11 cellular contexts compared by ENCODE assay signal in genomic region chr1:12157366-12158231, GRCh38. TPM values are rescaled to one million over a fixed set of nuclear protein-coding genes. Genes with fewer than 3 reads are reported as not detected.
DNase-seq lines count a peak whose midpoint lies in the region; ATAC-seq and TF ChIP-seq lines count a peak whose summit lies in the region.
"Had no signal": no experiment of that assay in that cellular context is flagged by ENCODE, and none has a peak within 500 bp of the region (broad histone marks: within the 10 kb centered on the region; RNA-seq: fewer than 3 reads in every experiment).

No MANE protein-coding gene starts in this region.

- H3K4me1 Mint-ChIP-seq in IgD-negative memory B cell, result peaks cover 52 to 67% (median 63%) of the 10 kb centered on the region in 3 donors
- peaks cover 80% of the 10 kb centered on the region for H3K4me1 Mint-ChIP-seq in activated T-helper 1 cell treated with anti-CD3 and anti-CD28 coated beads, Interleukin-12 subunit alpha, Interleukin-12 subunit beta, Interleukin-2, Interleukin-4 antibody, amounts not matched to agents 30 ng/mL and 10 ng/mL and 1 ng/mL, durations not matched to agents 14 hours and 24 hours and 36 hours (ENCODE audit: low read depth)
- H3K4me1 Mint-ChIP-seq in natural killer cell treated with Interleukin-12 subunit alpha and Interleukin-12 subunit beta and Interleukin-15 and Interleukin-18, amount 100 ng/mL, for 72 hours (ENCODE audit: low read depth in 2 of 2), result peaks cover 76 to 81% of the 10 kb centered on the region in 2 donors
- peaks cover 45% of the 10 kb centered on the region for H3K4me1 Mint-ChIP-seq in endothelial cell (ENCODE audit: unreplicated experiment)
- H3K4me1 Mint-ChIP-seq in H9, result peaks cover 17 to 22% of the 10 kb centered on the region in 2 experiments

- DNase-seq in NK-92 treated with Interleukin-12 subunit alpha and Interleukin-12 subunit beta, amount 100 ng/mL, for 24 hours (lab: John Stamatoyannopoulos, UW), result peak; percentile 57
- DNase-seq in NK-92 (lab: John Stamatoyannopoulos, UW; ENCODE audit: unreplicated experiment) (no peak), endothelial cell (ENCODE audit: low spot score) (no peak), H9 (no peak), OCI-M2 (lab: John Stamatoyannopoulos, UW; ENCODE audit: unreplicated experiment) (no peak)
- DNase-seq in activated T-helper 1 cell treated with anti-CD3 and anti-CD28 coated beads, Interleukin-12 subunit alpha, Interleukin-12 subunit beta, Interleukin-2, Interleukin-4 antibody, amounts not matched to agents 30 ng/mL and 10 ng/mL and 1 ng/mL, durations not matched to agents 14 hours and 24 hours and 36 hours (ENCODE audit: low spot score), result peak; percentile 44
- peak; percentile 87 for DNase-seq in natural killer cell treated with Interleukin-12 subunit alpha and Interleukin-12 subunit beta and Interleukin-15 and Interleukin-18, amount 100 ng/mL, for 72 hours (ENCODE audit: low spot score)
- DNase-seq: dorsolateral prefrontal cortex had no signal

- H3K27ac Mint-ChIP-seq in IgD-negative memory B cell (peak overlapping the region; percentile 66 to 84 (median 80)), endothelial cell (ENCODE audit: unreplicated experiment) (no peak overlapping the region), H9 (no peak overlapping the region)
- H3K27ac Mint-ChIP-seq in activated T-helper 1 cell treated with anti-CD3 and anti-CD28 coated beads, Interleukin-12 subunit alpha, Interleukin-12 subunit beta, Interleukin-2, Interleukin-4 antibody, amounts not matched to agents 30 ng/mL and 10 ng/mL and 1 ng/mL, durations not matched to agents 14 hours and 24 hours and 36 hours, result peak overlapping the region; percentile 98
- H3K27ac Mint-ChIP-seq in natural killer cell treated with Interleukin-12 subunit alpha and Interleukin-12 subunit beta and Interleukin-15 and Interleukin-18, amount 100 ng/mL, for 72 hours, result peak overlapping the region; percentile 99 to 100

- H3K27me3 Mint-ChIP-seq in IgD-negative memory B cell (peaks cover 3% of the 10 kb centered on the region), endothelial cell (ENCODE audit: unreplicated experiment) (peaks cover 4% of the 10 kb centered on the region), H9 (ENCODE audit: low read depth) (peaks cover 8% of the 10 kb centered on the region)
- H3K27me3 Mint-ChIP-seq in activated T-helper 1 cell treated with anti-CD3 and anti-CD28 coated beads, Interleukin-12 subunit alpha, Interleukin-12 subunit beta, Interleukin-2, Interleukin-4 antibody, amounts not matched to agents 30 ng/mL and 10 ng/mL and 1 ng/mL, durations not matched to agents 14 hours and 24 hours and 36 hours (ENCODE audit: insufficient read depth), result no peaks in the 10 kb centered on the region
- H3K27me3 Mint-ChIP-seq in natural killer cell treated with Interleukin-12 subunit alpha and Interleukin-12 subunit beta and Interleukin-15 and Interleukin-18, amount 100 ng/mL, for 72 hours, result no peaks in the 10 kb centered on the region

- TF ChIP-seq CTCF in endothelial cell (IDR thresholded peaks at IDR 0.05; ENCODE audit: unreplicated experiment) (no peak), H9 (conservative IDR thresholded peaks at IDR 0.05) (no peak)

- H4K20me1 ChIP-seq in H9 (ENCODE audit: control insufficient read depth, insufficient read depth, insufficient read length), result no peaks in the 10 kb centered on the region

- H3K56ac ChIP-seq in H9 (ENCODE audit: insufficient read length, low read depth, low read length), result no peak overlapping the region

- H3K14ac ChIP-seq in H9 (ENCODE audit: insufficient read depth, low read length), result no peak overlapping the region

- no CpG with 5 or more reads among the region's 10 CpGs for WGBS in H9 (ENCODE audit: extremely low coverage, insufficient read length, low lambda C conversion rate)

- no peak overlapping the region for H2BK5ac ChIP-seq in H9 (ENCODE audit: insufficient read length, low read length)

- no peak overlapping the region for H2AK5ac ChIP-seq in H9 (ENCODE audit: insufficient read length, low read length)

- peaks cover 8% of the 10 kb centered on the region; the same call in 1 of the 2 replicates for H3K4me1 ChIP-seq in H9 (ENCODE audit: insufficient read depth, low read length)

- no peak overlapping the region for H3K9ac ChIP-seq in H9 (ENCODE audit: extremely low read depth, insufficient read length, low read length)

- H4K91ac ChIP-seq in H9 (ENCODE audit: insufficient read length, low read depth, low read length), result no peak overlapping the region

- no peak overlapping the region for H2AFZ ChIP-seq in H9 (ENCODE audit: low read length)

- peak overlapping the region in 3 of 4 donors; percentile 30 to 89 (median 76) for H3K4me3 Mint-ChIP-seq in IgD-negative memory B cell
- peak overlapping the region; percentile 80 for H3K4me3 Mint-ChIP-seq in activated T-helper 1 cell treated with anti-CD3 and anti-CD28 coated beads, Interleukin-12 subunit alpha, Interleukin-12 subunit beta, Interleukin-2, Interleukin-4 antibody, amounts not matched to agents 30 ng/mL and 10 ng/mL and 1 ng/mL, durations not matched to agents 14 hours and 24 hours and 36 hours
- peak overlapping the region; percentile 86 for H3K4me3 Mint-ChIP-seq in natural killer cell treated with Interleukin-12 subunit alpha and Interleukin-12 subunit beta and Interleukin-15 and Interleukin-18, amount 100 ng/mL, for 72 hours
- H3K4me3 Mint-ChIP-seq in endothelial cell (ENCODE audit: unreplicated experiment), result no peak overlapping the region
- H3K4me3 Mint-ChIP-seq in H9, result no peak overlapping the region

- no peak overlapping the region for H2BK20ac ChIP-seq in H9 (ENCODE audit: low read depth, low read length, poor library complexity, severe bottlenecking)

- no peak overlapping the region for H3K27ac ChIP-seq in H9 (ENCODE audit: insufficient read length, low read depth, low read length)
- H3K27ac ChIP-seq: 22Rv1, dorsolateral prefrontal cortex had no signal

- no peak overlapping the region for H4K8ac ChIP-seq in H9 (replicated peaks; ENCODE audit: insufficient read length, low read depth, low read length)

- no peaks in the 10 kb centered on the region for H3K27me3 ChIP-seq in H9 (ENCODE audit: insufficient read depth, low read length)

- intact Hi-C loops in activated T-helper 1 cell treated with anti-CD3 and anti-CD28 coated beads, Interleukin-12 subunit alpha, Interleukin-12 subunit beta, Interleukin-2, Interleukin-4 antibody, amounts not matched to agents 30 ng/mL and 10 ng/mL and 1 ng/mL, durations not matched to agents 14 hours and 24 hours and 36 hours (cut with micrococcal nuclease), result loop anchor here (1.0 to 5.0 kb wide), 9 partner anchors 8 to 290 kb away; partner anchors contain the start of gene TNFRSF1B

- H2BK120ac ChIP-seq in H9 (ENCODE audit: low read depth, low read length, poor library complexity, severe bottlenecking), result no peak overlapping the region

- no peak overlapping the region for H3K18ac ChIP-seq in H9 (ENCODE audit: insufficient read length, low read depth, low read length)

- no peak overlapping the region for H4K5ac ChIP-seq in H9 (ENCODE audit: insufficient read length, low read depth, low read length)

- H3K36me3 Mint-ChIP-seq in IgD-negative memory B cell, result peaks cover 5% of the 10 kb centered on the region
- peaks cover 7% of the 10 kb centered on the region for H3K36me3 Mint-ChIP-seq in activated T-helper 1 cell treated with anti-CD3 and anti-CD28 coated beads, Interleukin-12 subunit alpha, Interleukin-12 subunit beta, Interleukin-2, Interleukin-4 antibody, amounts not matched to agents 30 ng/mL and 10 ng/mL and 1 ng/mL, durations not matched to agents 14 hours and 24 hours and 36 hours (ENCODE audit: low read depth)
- H3K36me3 Mint-ChIP-seq in natural killer cell treated with Interleukin-12 subunit alpha and Interleukin-12 subunit beta and Interleukin-15 and Interleukin-18, amount 100 ng/mL, for 72 hours, result no peaks in the 10 kb centered on the region
- H3K36me3 Mint-ChIP-seq in endothelial cell (ENCODE audit: low read depth, unreplicated experiment), result no peaks in the 10 kb centered on the region
- H3K36me3 Mint-ChIP-seq in H9 (ENCODE audit: insufficient read depth in 1 of 3, low read depth in 3 of 3), result no peaks in the 10 kb centered on the region

- no peak overlapping the region for H2BK12ac ChIP-seq in H9 (ENCODE audit: insufficient read length, low read depth, low read length)

- no peaks in the 10 kb centered on the region for H3K79me2 ChIP-seq in H9 (ENCODE audit: insufficient read depth, low read length)

- no peak overlapping the region for H3K4ac ChIP-seq in H9 (ENCODE audit: low read depth, low read length)

- no peaks in the 10 kb centered on the region for H3K79me1 ChIP-seq in H9 (ENCODE audit: insufficient read depth, low read depth, low read length, poor library complexity, severe bottlenecking)

- no peak overlapping the region for H3K4me2 ChIP-seq in H9 (ENCODE audit: insufficient read depth, insufficient read length, low read length)

- peak; percentile 75 to 86 for ATAC-seq in natural killer cell treated with Interleukin-12 subunit alpha and Interleukin-12 subunit beta and Interleukin-15 and Interleukin-18, amount 100 ng/mL, for 72 hours
- ATAC-seq: sciatic nerve had no signal

- H2BK15ac ChIP-seq in H9 (ENCODE audit: low read depth, low read length), result no peak overlapping the region

- H3K9me3 Mint-ChIP-seq in IgD-negative memory B cell, result no peaks in the 10 kb centered on the region
- H3K9me3 Mint-ChIP-seq in activated T-helper 1 cell treated with anti-CD3 and anti-CD28 coated beads, Interleukin-12 subunit alpha, Interleukin-12 subunit beta, Interleukin-2, Interleukin-4 antibody, amounts not matched to agents 30 ng/mL and 10 ng/mL and 1 ng/mL, durations not matched to agents 14 hours and 24 hours and 36 hours, result no peaks in the 10 kb centered on the region
- H3K9me3 Mint-ChIP-seq in natural killer cell treated with Interleukin-12 subunit alpha and Interleukin-12 subunit beta and Interleukin-15 and Interleukin-18, amount 100 ng/mL, for 72 hours, result no peaks in the 10 kb centered on the region
- H3K9me3 Mint-ChIP-seq in endothelial cell (ENCODE audit: unreplicated experiment), result no peaks in the 10 kb centered on the region
- H3K9me3 Mint-ChIP-seq in H9, result no peaks in the 10 kb centered on the region

- H3K9me3 ChIP-seq in H9 (ENCODE audit: control insufficient read depth, low read depth, low read length), result no peaks in the 10 kb centered on the region

- no peaks in the 10 kb centered on the region for H3K23me2 ChIP-seq in H9 (ENCODE audit: insufficient read length, low read depth, low read length, poor library complexity, severe bottlenecking)

- no peak overlapping the region for H3T11ph ChIP-seq in H9 (ENCODE audit: low read length)

- no peak overlapping the region for H3K23ac ChIP-seq in H9 (ENCODE audit: insufficient read length, low read depth, low read length)

RNA-seq across cellular contexts. Expression of gene TNFRSF1B, which starts 9.2 kb away (rescaled TPM):
- polyA plus RNA-seq in IgD-negative memory B cell, result 117 TPM
- 211 and 213 TPM in 2 replicates for total RNA-seq in activated T-helper 1 cell treated with anti-CD3 and anti-CD28 coated beads, Interleukin-12 subunit alpha, Interleukin-12 subunit beta, Interleukin-2, Interleukin-4 antibody, amounts not matched to agents 30 ng/mL and 10 ng/mL and 1 ng/mL, durations not matched to agents 14 hours and 24 hours and 36 hours
- 100 to 1,000 TPM; 452 to 479 TPM for total RNA-seq in natural killer cell treated with Interleukin-12 subunit alpha and Interleukin-12 subunit beta and Interleukin-15 and Interleukin-18, amount 100 ng/mL, for 72 hours
- 142 TPM for total RNA-seq in endothelial cell (ENCODE audit: unreplicated experiment)
- total RNA-seq in H9 (2021), result 0.57 and 0.68 TPM in 2 replicates

Comparison
In these comparisons a context has a peak if more than half of its experiments do, and no peak if none do; other contexts are left out.
1. DNase-seq: peak in NK-92 treated with Interleukin-12 subunit alpha and Interleukin-12 subunit beta, amount 100 ng/mL, for 24 hours (single experiment), activated T-helper 1 cell treated with anti-CD3 and anti-CD28 coated beads, Interleukin-12 subunit alpha, Interleukin-12 subunit beta, Interleukin-2, Interleukin-4 antibody, amounts not matched to agents 30 ng/mL and 10 ng/mL and 1 ng/mL, durations not matched to agents 14 hours and 24 hours and 36 hours (single experiment) and natural killer cell treated with Interleukin-12 subunit alpha and Interleukin-12 subunit beta and Interleukin-15 and Interleukin-18, amount 100 ng/mL, for 72 hours (single experiment); none in NK-92 (single experiment), endothelial cell (single experiment), H9 (single experiment) and OCI-M2 (single experiment).
2. H3K27ac Mint-ChIP-seq: peak in IgD-negative memory B cell (3 of 3), activated T-helper 1 cell treated with anti-CD3 and anti-CD28 coated beads, Interleukin-12 subunit alpha, Interleukin-12 subunit beta, Interleukin-2, Interleukin-4 antibody, amounts not matched to agents 30 ng/mL and 10 ng/mL and 1 ng/mL, durations not matched to agents 14 hours and 24 hours and 36 hours (single experiment) and natural killer cell treated with Interleukin-12 subunit alpha and Interleukin-12 subunit beta and Interleukin-15 and Interleukin-18, amount 100 ng/mL, for 72 hours (2 of 2); none in endothelial cell (single experiment) and H9 (0 of 3).
3. H3K4me3 Mint-ChIP-seq: peak in IgD-negative memory B cell (3 of 4), activated T-helper 1 cell treated with anti-CD3 and anti-CD28 coated beads, Interleukin-12 subunit alpha, Interleukin-12 subunit beta, Interleukin-2, Interleukin-4 antibody, amounts not matched to agents 30 ng/mL and 10 ng/mL and 1 ng/mL, durations not matched to agents 14 hours and 24 hours and 36 hours (single experiment) and natural killer cell treated with Interleukin-12 subunit alpha and Interleukin-12 subunit beta and Interleukin-15 and Interleukin-18, amount 100 ng/mL, for 72 hours (single experiment); none in endothelial cell (single experiment) and H9 (0 of 2).
4. RNA of gene TNFRSF1B, which starts 9.2 kb away (total RNA-seq): 452 to 479 TPM in natural killer cell treated with Interleukin-12 subunit alpha and Interleukin-12 subunit beta and Interleukin-15 and Interleukin-18, amount 100 ng/mL, for 72 hours, 211 to 213 TPM in activated T-helper 1 cell treated with anti-CD3 and anti-CD28 coated beads, Interleukin-12 subunit alpha, Interleukin-12 subunit beta, Interleukin-2, Interleukin-4 antibody, amounts not matched to agents 30 ng/mL and 10 ng/mL and 1 ng/mL, durations not matched to agents 14 hours and 24 hours and 36 hours and 142 TPM in endothelial cell (single experiment); 0.57 to 0.68 TPM in H9; every median in the first group is over 10 times any median in the second.